Comparison of ENCODE assay signal across 8 cellular contexts in genomic region chr12:132153501-132154340, GRCh38. TPM values are rescaled to one million over a fixed set of nuclear protein-coding genes. Genes with fewer than 3 reads are reported as not detected.
A peak's percentile ranks its signal among the peaks of the same experiment; 100 is the strongest.
DNase-seq lines count a peak whose midpoint lies in the region; ATAC-seq, FAIRE-seq and TF ChIP-seq lines count a peak whose summit lies in the region.

No MANE protein-coding gene starts in this region.

- H3K36me3 ChIP-seq in Loucy (ENCODE audit: insufficient read depth, low read length) (peaks cover 18% of the 10 kb centered on the region; the same call in 1 of the 2 replicates), SJCRH30 (peaks cover 18% of the 10 kb centered on the region; the same call in 1 of the 2 replicates), vagina (peaks cover 0 to 19% of the 10 kb centered on the region in 2 donors)

- no peaks in the 10 kb centered on the region for H3K4me1 ChIP-seq in Loucy (ENCODE audit: insufficient read depth, low read length, poor library complexity, severe bottlenecking)
- no peaks in the 10 kb centered on the region for H3K4me1 ChIP-seq in SJCRH30
- peaks cover 6% of the 10 kb centered on the region for H3K4me1 ChIP-seq in vagina

- H4K20me1 ChIP-seq in Loucy (ENCODE audit: insufficient read depth, low read length, poor library complexity, severe bottlenecking): no peaks in the 10 kb centered on the region

- peaks cover 11% of the 10 kb centered on the region for H3F3A ChIP-seq in Loucy (ENCODE audit: low read depth)

- H3K9me3 ChIP-seq in Loucy (ENCODE audit: insufficient read depth, low read depth, low read length): no peaks in the 10 kb centered on the region
- H3K9me3 ChIP-seq in SJCRH30 (replicated peaks): no peaks in the 10 kb centered on the region; the same call in 1 of the 2 replicates
- H3K9me3 ChIP-seq in vagina: no peaks in the 10 kb centered on the region

- intact Hi-C loops in head of caudate nucleus (cut with DNase I) (no loop called here), posterior vena cava (cut with DNase I) (loop anchor here in 1 of 2 donors (10.0 kb wide), 1 partner anchor 461 kb away; the partner anchor contains the start of genes LRCOL1 and P2RX2), vagina (cut with DNase I) (loop anchor here (10.0 kb wide), 1 partner anchor 461 kb away; the partner anchor contains the start of genes LRCOL1 and P2RX2)

- TF ChIP-seq CTCF in D721Med (IDR thresholded peaks at IDR 0.05; ENCODE audit: insufficient read depth, missing control alignments): peak; percentile 77
- TF ChIP-seq CTCF in Loucy (conservative IDR thresholded peaks at IDR 0.05; ENCODE audit: low read length): peak; percentile 83
- peak; percentile 82 to 92 (median 82) for TF ChIP-seq CTCF in vagina (IDR thresholded peaks at IDR 0.05)

- no peaks in the 10 kb centered on the region for H3K27me3 ChIP-seq in Loucy (ENCODE audit: insufficient read depth, low read length, poor library complexity, severe bottlenecking)
- no peaks in the 10 kb centered on the region for H3K27me3 ChIP-seq in SJCRH30
- H3K27me3 ChIP-seq in vagina: no peaks in the 10 kb centered on the region

- no peak for TF ChIP-seq POLR2A in vagina (IDR thresholded peaks at IDR 0.05)

- no peak overlapping the region for H3K4me3 ChIP-seq in Loucy (ENCODE audit: low read length, poor library complexity, severe bottlenecking)
- H3K4me3 ChIP-seq in SJCRH30: no peak overlapping the region
- H3K4me3 ChIP-seq in vagina: peak overlapping the region in 1 of 2 donors; percentile 18

- ATAC-seq in GM21723 (IDR thresholded peaks at IDR 0.05; ENCODE audit: unreplicated experiment): peak; percentile 85

- H3K9ac ChIP-seq in Loucy (ENCODE audit: low read depth, low read length, poor library complexity, severe bottlenecking): no peak overlapping the region

- no peaks in the 10 kb centered on the region for H3K9me2 ChIP-seq in Loucy (replicated peaks; ENCODE audit: low read depth, low read length)

- H3K79me2 ChIP-seq in Loucy (ENCODE audit: insufficient read depth, low read length): no peaks in the 10 kb centered on the region

- H3K4me2 ChIP-seq in Loucy (ENCODE audit: low read depth, low read length, poor library complexity, severe bottlenecking): no peak overlapping the region

- FAIRE-seq in D721Med (lab: Jason Lieb, UNC): no peak

- H3K27ac ChIP-seq in SJCRH30 (no peak overlapping the region), vagina (no peak overlapping the region)

- DNase-seq in D721Med (ENCODE audit: insufficient read length, low spot score): peak; percentile 95
- DNase-seq in SJCRH30: peak; percentile 45 to 65
- peak; percentile 72 for DNase-seq in activated naive CD4-positive, alpha-beta T cell treated with Interleukin-2 at 50 U/mL for 16 hours
- DNase-seq in head of caudate nucleus: peak in 39 of 42 donors; percentile 27 to 78 (median 57)
- peak; percentile 89 for DNase-seq in posterior vena cava (ENCODE audit: low spot score)
- DNase-seq in vagina (ENCODE audit: extremely low spot score in 2 of 2): no peak

- no peak overlapping the region for H2AFZ ChIP-seq in Loucy (ENCODE audit: low read length)

RNA-seq across cellular contexts. Expression of gene NOC4L, which starts 9.5 kb away (rescaled TPM):
- total RNA-seq in SJCRH30 (2014; rRNA removed; shearing (Covaris generic)): 14.3 and 15.4 TPM in 2 replicates
- total RNA-seq in posterior vena cava: 10 to 100 TPM; 11.2 to 13.6 TPM
- total RNA-seq in vagina: 13.0 TPM

RNA-seq across cellular contexts. Expression of gene DDX51, which starts 9.6 kb away (rescaled TPM):
- 12.0 and 12.5 TPM in 2 replicates for total RNA-seq in SJCRH30 (2014; rRNA removed; shearing (Covaris generic))
- total RNA-seq in posterior vena cava (10 to 100 TPM in 1 of 2 donors, 1 to 10 TPM in 1; 9.7 to 10.2 TPM), vagina (11.3 TPM)

Comparison
In these comparisons a context has a peak if more than half of its experiments do, and no peak if none do; other contexts are left out.
1. DNase-seq: peak in D721Med (single experiment), SJCRH30 (2 of 2), activated naive CD4-positive, alpha-beta T cell treated with Interleukin-2 at 50 U/mL for 16 hours (single experiment), head of caudate nucleus (39 of 42) and posterior vena cava (single experiment); none in vagina (0 of 2).
2. Peak in every context shown above with its lines, with median percentiles within 50 percentile points of each other: CTCF ChIP-seq.